Comparison of ENCODE assay signal across 12 cellular contexts in genomic region chr17:50835563-50836231, GRCh38. TPM values are rescaled to one million over a fixed set of nuclear protein-coding genes. Genes with fewer than 3 reads are reported as not detected.
A peak's percentile ranks its signal among the peaks of the same experiment; 100 is the strongest.
DNase-seq lines count a peak whose midpoint lies in the region; ATAC-seq, FAIRE-seq and TF ChIP-seq lines count a peak whose summit lies in the region.
"Had no signal": no experiment of that assay in that cellular context is flagged by ENCODE, and none has a peak within 500 bp of the region (broad histone marks: within the 10 kb centered on the region; RNA-seq: fewer than 3 reads in every experiment).

WFIKKN2 (plus strand) TSS chr17:50835586; CDS start chr17:50835938, 352 bp downstream.

- H3K9me3 ChIP-seq in IMR-90 (ENCODE audit: control insufficient read depth, insufficient read depth, low read length) (no peaks in the 10 kb centered on the region), K562 (replicated peaks; ENCODE audit: control insufficient read depth, insufficient read depth, low read depth, low read length) (no peaks in the 10 kb centered on the region), left lung (no peaks in the 10 kb centered on the region), stomach (no peaks in the 10 kb centered on the region)
- H3K9me3 ChIP-seq in naive thymus-derived CD4-positive, alpha-beta T cell (ENCODE audit: control insufficient read depth in 2 of 3, low read length in 3 of 3): no peaks in the 10 kb centered on the region

- H3K9ac ChIP-seq in IMR-90 (ENCODE audit: low read depth, low read length): no peak within 1 kb of the TSS
- H3K9ac ChIP-seq in K562 (ENCODE audit: insufficient read depth in 1 of 2, low read depth in 2 of 2, low read length in 2 of 2): peak within 1 kb of the TSS in 1 of 2 experiments; percentile 39; a peak in 2 of 4 replicates

- H4K91ac ChIP-seq in IMR-90 (ENCODE audit: insufficient read depth, low read depth, low read length): no peak within 1 kb of the TSS

- no peak within 1 kb of the TSS for H3K4me3 Mint-ChIP-seq in naive thymus-derived CD4-positive, alpha-beta T cell
- H3K4me3 Mint-ChIP-seq: activated naive CD8-positive, alpha-beta T cell treated with anti-CD3 and anti-CD28 coated beads for 36 hours had no signal

- no peak for TF ChIP-seq RAD21 in IMR-90 (IDR thresholded peaks at IDR 0.05; ENCODE audit: low read length)
- TF ChIP-seq RAD21 in K562 (CRISPR knock-in tag; conservative IDR thresholded peaks at IDR 0.05 in 1 of 2, IDR thresholded peaks at IDR 0.05 in 1 of 2): no peak

- H2BK120ac ChIP-seq in IMR-90 (ENCODE audit: low read depth, low read length): peak within 1 kb of the TSS; percentile 65; the same call in 1 of the 2 replicates

- H3K4me3 ChIP-seq in IMR-90 (ENCODE audit: insufficient read depth, low read depth, low read length) (no peak within 1 kb of the TSS), K562 (no peak within 1 kb of the TSS), left lung (no peak within 1 kb of the TSS), stomach (peak within 1 kb of the TSS; percentile 21 to 31 (median 27))
- no peak within 1 kb of the TSS for H3K4me3 ChIP-seq in naive thymus-derived CD4-positive, alpha-beta T cell (ENCODE audit: low read length)

- no peak within 1 kb of the TSS for H4K5ac ChIP-seq in IMR-90 (ENCODE audit: low read depth, low read length)

- H3K9me1 ChIP-seq in IMR-90 (ENCODE audit: insufficient read depth, low read length) (no peaks in the 10 kb centered on the region), K562 (ENCODE audit: control insufficient read depth, insufficient read depth, low read length) (no peaks in the 10 kb centered on the region)

- WGBS in IMR-90 (ENCODE audit: extremely low coverage in 2 of 2, insufficient read length in 1 of 2), 2 experiments: 95% methylated on average over 14 of the region's 33 CpGs; no CpG with 5 or more reads in 1 of the 2 experiments
- 31% methylated on average over 26 of the region's 33 CpGs for WGBS in K562 (ENCODE audit: insufficient coverage, low coverage, missing lambda C conversion rate)
- 59 to 66% (median 61%) methylated on average over 26 to 33 of the region's 33 CpGs for WGBS in stomach, 5 donors

- TF ChIP-seq EP300 in K562 (IDR thresholded peaks at IDR 0.05; ENCODE audit: low read length): no peak
- TF ChIP-seq EP300 in stomach (IDR thresholded peaks at IDR 0.05): no peak

- H2AK5ac ChIP-seq in IMR-90 (ENCODE audit: low read depth, low read length): peak within 1 kb of the TSS; percentile 36; the same call in 1 of the 2 replicates

- DNase-seq in IMR-90 (no peak), K562 (ENCODE audit: extremely low read depth in 1 of 4, low spot score in 3 of 4) (peak in 1 of 4 experiments; percentile 32), left lung (no peak), stomach (no peak)
- no peak for DNase-seq in activated CD4-positive, alpha-beta T cell treated with anti-CD3 and anti-CD28 coated beads, Interleukin-2, amount 50 U/mL, for 1 hour
- DNase-seq in naive thymus-derived CD4-positive, alpha-beta T cell: no peak
- DNase-seq: activated CD4-positive, alpha-beta T cell treated with anti-CD3 and anti-CD28 coated beads for 1 hour; activated naive CD8-positive, alpha-beta T cell treated with anti-CD3 and anti-CD28 coated beads for 36 hours; NCI-H1105 treated with DMSO at 0.1 percent for 48 hours; RPMI8226 had no signal

- ATAC-seq in IMR-90 (ENCODE audit: low read depth) (no peak), K562 (peak; percentile 59), left lung (peak; percentile 9), GM21423 (IDR thresholded peaks at IDR 0.05; ENCODE audit: unreplicated experiment) (no peak)
- ATAC-seq in naive thymus-derived CD4-positive, alpha-beta T cell: no peak

- no peak within 1 kb of the TSS for H3K18ac ChIP-seq in IMR-90 (ENCODE audit: low read depth, low read length)

- no peak for FAIRE-seq in K562 (lab: Jason Lieb, UNC)

- H2BK20ac ChIP-seq in IMR-90 (ENCODE audit: low read depth, low read length): no peak within 1 kb of the TSS

- no peak within 1 kb of the TSS for H3K56ac ChIP-seq in IMR-90 (ENCODE audit: extremely low read depth, insufficient read depth, low read length)

- TF ChIP-seq POLR2A in IMR-90 (IDR thresholded peaks at IDR 0.05; ENCODE audit: low read depth, low read length) (no peak), K562 (conservative IDR thresholded peaks at IDR 0.05) (no peak), stomach (IDR thresholded peaks at IDR 0.05) (no peak)

- peak within 1 kb of the TSS; percentile 66 for H2AK9ac ChIP-seq in IMR-90 (replicated peaks; ENCODE audit: low read depth, low read length, poor library complexity)

- TF ChIP-seq CTCF in IMR-90 (conservative IDR thresholded peaks at IDR 0.05; ENCODE audit: low read depth, low read length) (no peak), K562 (IDR thresholded peaks at IDR 0.05 in 2 of 3, conservative IDR thresholded peaks at IDR 0.05 in 1 of 3; ENCODE audit: insufficient read depth in 2 of 3, low read depth in 1 of 3, low read length in 3 of 3) (no peak), left lung (IDR thresholded peaks at IDR 0.05) (no peak), stomach (IDR thresholded peaks at IDR 0.05) (no peak)

- peak within 1 kb of the TSS in 1 of 2 experiments; percentile 42; a peak in 1 of 4 replicates for H4K8ac ChIP-seq in IMR-90 (ENCODE audit: low read depth in 2 of 2, low read length in 2 of 2)

- H3K4ac ChIP-seq in IMR-90 (ENCODE audit: low read depth, low read length): peak within 1 kb of the TSS; percentile 30

- H2AFZ ChIP-seq in IMR-90 (replicated peaks; ENCODE audit: low read length, poor library complexity): peak within 1 kb of the TSS; percentile 88
- H2AFZ ChIP-seq in K562 (ENCODE audit: low read depth, low read length): 0 out of 2 replicates have a peak within 1 kb of the TSS, but pooled peaks have one; percentile 33

- H3K79me1 ChIP-seq in IMR-90 (ENCODE audit: low read depth in 1 of 2, low read length in 2 of 2): no peaks in the 10 kb centered on the region

- H4K20me1 ChIP-seq in IMR-90 (ENCODE audit: insufficient read depth, low read length) (no peaks in the 10 kb centered on the region), K562 (replicated peaks; ENCODE audit: control insufficient read depth, insufficient read depth, low read length) (no peaks in the 10 kb centered on the region; the same call in 1 of the 2 replicates)

- H3K27ac Mint-ChIP-seq in naive thymus-derived CD4-positive, alpha-beta T cell: peak within 1 kb of the TSS in 1 of 9 donors; percentile 16
- H3K27ac Mint-ChIP-seq: activated naive CD8-positive, alpha-beta T cell treated with anti-CD3 and anti-CD28 coated beads for 36 hours had no signal

- peaks cover 0 to 4% (median 3%) of the 10 kb centered on the region in 7 donors for H3K4me1 Mint-ChIP-seq in naive thymus-derived CD4-positive, alpha-beta T cell
- H3K4me1 Mint-ChIP-seq: activated naive CD8-positive, alpha-beta T cell treated with anti-CD3 and anti-CD28 coated beads for 36 hours had no signal

- POLR2A ChIA-PET in IMR-90 (lab: Charles Lee; ENCODE audit: unreplicated experiment): no interaction called here
- POLR2A ChIA-PET in K562 (lab: Yijun Ruan, JAX): interaction anchor here (0.5 to 1.1 kb wide), 3 partner anchors 21 to 97 kb away, joined by 3 to 5 read pairs (median 3); no protein-coding TSS in a partner anchor
- POLR2A ChIA-PET in naive thymus-derived CD4-positive, alpha-beta T cell (lab: Charles Lee): no interaction called here

- H3K36me3 ChIP-seq in IMR-90 (ENCODE audit: control insufficient read depth, insufficient read depth, low read length) (no peaks in the 10 kb centered on the region), K562 (ENCODE audit: control insufficient read depth, insufficient read depth, low read length) (no peaks in the 10 kb centered on the region), left lung (no peaks in the 10 kb centered on the region), stomach (no peaks in the 10 kb centered on the region)
- H3K36me3 ChIP-seq in naive thymus-derived CD4-positive, alpha-beta T cell (ENCODE audit: control insufficient read depth in 2 of 3, insufficient read depth in 3 of 3, low read length in 3 of 3): no peaks in the 10 kb centered on the region

- H3K4me2 ChIP-seq in IMR-90 (ENCODE audit: low read depth, low read length) (peak within 1 kb of the TSS; percentile 11; the same call in 1 of the 2 replicates), K562 (ENCODE audit: insufficient read depth, low read length) (no peak within 1 kb of the TSS; the same call in 1 of the 2 replicates)

- H3K27me3 ChIP-seq in IMR-90 (ENCODE audit: control insufficient read depth, insufficient read depth, low read length) (peaks cover 7% of the 10 kb centered on the region; the same call in 1 of the 2 replicates), K562 (ENCODE audit: control insufficient read depth in 2 of 2, insufficient read depth in 2 of 2, low read length in 2 of 2) (peaks cover 0 to 20% of the 10 kb centered on the region in 2 experiments; a peak in 3 of 5 replicates), left lung (peaks cover 0 to 22% of the 10 kb centered on the region in 2 donors), stomach (peaks cover 0 to 37% (median 8%) of the 10 kb centered on the region in 3 donors)
- no peaks in the 10 kb centered on the region for H3K27me3 ChIP-seq in naive thymus-derived CD4-positive, alpha-beta T cell (ENCODE audit: control insufficient read depth in 2 of 2, insufficient read depth in 2 of 2, low read length in 2 of 2)

- CTCF ChIA-PET in IMR-90 (lab: Yijun Ruan, JAX) (no interaction called here), K562 (lab: Yijun Ruan, JAX; ENCODE audit: low intra/inter-chr PET ratio) (no interaction called here)
- CTCF ChIA-PET in naive thymus-derived CD4-positive, alpha-beta T cell (lab: Charles Lee): no interaction called here

- no peak within 1 kb of the TSS for H3K23ac ChIP-seq in IMR-90 (ENCODE audit: low read depth, low read length)

- H3K9me3 Mint-ChIP-seq in naive thymus-derived CD4-positive, alpha-beta T cell: no peaks in the 10 kb centered on the region
- H3K9me3 Mint-ChIP-seq: activated naive CD8-positive, alpha-beta T cell treated with anti-CD3 and anti-CD28 coated beads for 36 hours had no signal

- no TSS peak for BruUV-seq in IMR-90 (replicated peaks; lab: Mats Ljungman, UMichigan)
- no TSS peak for BruUV-seq in K562 (replicated peaks; lab: Mats Ljungman, UMichigan)

- H3K4me1 ChIP-seq in IMR-90 (ENCODE audit: control insufficient read depth, insufficient read depth, low read length) (peaks cover 4% of the 10 kb centered on the region; the same call in 1 of the 2 replicates), K562 (replicated peaks in 1 of 2; ENCODE audit: control insufficient read depth in 2 of 2, insufficient read depth in 2 of 2, low read length in 2 of 2) (peaks cover 18 to 61% of the 10 kb centered on the region in 2 experiments), left lung (no peaks in the 10 kb centered on the region), stomach (peaks cover 7 to 29% (median 15%) of the 10 kb centered on the region in 4 donors)
- no peaks in the 10 kb centered on the region for H3K4me1 ChIP-seq in naive thymus-derived CD4-positive, alpha-beta T cell (ENCODE audit: control insufficient read depth in 2 of 2, insufficient read depth in 2 of 2, low read length in 2 of 2)

- peaks cover 0 to 19% (median 10%) of the 10 kb centered on the region in 5 donors for H3K27me3 Mint-ChIP-seq in naive thymus-derived CD4-positive, alpha-beta T cell

- in situ Hi-C loops in IMR-90 (cut with MboI; ENCODE audit: low sequenced_read_pairs): no loop called here
- in situ Hi-C loops in K562 (cut with MboI): no loop called here

- dilution Hi-C loops in IMR-90 (cut with HindIII; ENCODE audit: low sequenced_read_pairs, unreplicated experiment): no loop called here

- no peaks in the 10 kb centered on the region for H3K79me2 ChIP-seq in K562 (ENCODE audit: control insufficient read depth, insufficient read depth, low read length)

- H3K14ac ChIP-seq in IMR-90 (replicated peaks; ENCODE audit: low read depth, low read length): peak within 1 kb of the TSS; percentile 55; the same call in 1 of the 2 replicates

- intact Hi-C loops in IMR-90 (cut with micrococcal nuclease): no loop called here
- intact Hi-C loops in K562 (cut with micrococcal nuclease): no loop called here
- intact Hi-C loops in left lung (cut with DNase I): no loop called here
- intact Hi-C loops in stomach (cut with DNase I; ENCODE audit: low total_unique reads): no loop called here
- intact Hi-C loops in naive thymus-derived CD4-positive, alpha-beta T cell (cut with micrococcal nuclease): no loop called here

- H3K27ac ChIP-seq in IMR-90 (ENCODE audit: insufficient read depth, low read length) (no peak within 1 kb of the TSS), K562 (ENCODE audit: extremely low read depth, low read depth, low read length) (no peak within 1 kb of the TSS), left lung (no peak within 1 kb of the TSS), stomach (peak within 1 kb of the TSS in 1 of 5 donors; percentile 40)
- no peak within 1 kb of the TSS for H3K27ac ChIP-seq in naive thymus-derived CD4-positive, alpha-beta T cell (ENCODE audit: low read depth, low read length)

- H2BK15ac ChIP-seq in IMR-90 (ENCODE audit: low read depth, low read length): no peak within 1 kb of the TSS

- H2BK5ac ChIP-seq in IMR-90 (ENCODE audit: low read depth, low read length, poor library complexity, severe bottlenecking): no peak within 1 kb of the TSS

- no peaks in the 10 kb centered on the region for H3K36me3 Mint-ChIP-seq in naive thymus-derived CD4-positive, alpha-beta T cell
- H3K36me3 Mint-ChIP-seq: activated naive CD8-positive, alpha-beta T cell treated with anti-CD3 and anti-CD28 coated beads for 36 hours had no signal

RNA-seq across cellular contexts. Expression of gene WFIKKN2, which starts in this region (rescaled TPM):
- total RNA-seq in IMR-90 (2012; rRNA removed) (not detected in 2 replicates), K562 (2014; rRNA removed) (not detected in 2 replicates), K562 (2014; rRNA removed; fragmentation: Illumina TruSeq; extraction: Trizol) (not detected in 2 replicates), K562 (2015; rRNA removed; fragmentation: Illumina TruSeq; extraction: Trizol) (not detected in 2 replicates), K562 (2021) (0.07 TPM in 1 of 2 replicates, not detected in the other), left lung (not detected), stomach (under 1 TPM in 1 of 5 donors, not detected in 4; 0.37 TPM)
- polyA plus RNA-seq in IMR-90 (2012; rRNA removed) (0.02 and 0.04 TPM in 2 replicates), K562 (2011; rRNA removed) (not detected in 2 replicates), K562 (2014; fragmentation: Illumina TruSeq; extraction: Trizol) (not detected in 2 replicates), K562 (2014; fragmentation: Nextera tagmentation; extraction: Ambion mirVana) (not detected), K562 (2014; rRNA removed) (not detected in 2 replicates), stomach (under 1 TPM; 0.05 to 0.46 (median 0.06) TPM)
- polyA plus RNA-seq in IMR-90 (2012; cell fraction: cytosol; rRNA removed): 0.01 and 0.04 TPM in 2 replicates
- 0.11 and 0.16 TPM in 2 replicates for polyA plus RNA-seq in IMR-90 (2012; cell fraction: nucleus; rRNA removed; ENCODE audit: low replicate concordance)
- not detected in 2 replicates for total RNA-seq in K562 (2011; cell fraction: chromatin; rRNA removed; ENCODE audit: low replicate concordance)
- total RNA-seq in K562 (2011; cell fraction: nucleolus; rRNA removed): not detected in 2 replicates
- not detected in 2 replicates for total RNA-seq in K562 (2011; cell fraction: nucleoplasm; rRNA removed)
- polyA plus RNA-seq in K562 (2011; cell fraction: cytosol; rRNA removed): not detected in 2 replicates
- 0.04 TPM in 1 of 2 replicates, not detected in the other for polyA plus RNA-seq in K562 (2011; cell fraction: nucleus; rRNA removed)
- polyA plus RNA-seq in K562 (2012): 0.01 and 0.03 TPM in 2 replicates
- polyA minus RNA-seq in K562 (2011; rRNA and poly(A)+ RNA removed): not detected in 2 replicates
- polyA minus RNA-seq in K562 (2011; cell fraction: cytosol; rRNA and poly(A)+ RNA removed): not detected in 2 replicates
- polyA minus RNA-seq in K562 (2011; cell fraction: nucleus; rRNA and poly(A)+ RNA removed): not detected in 2 replicates
- total RNA-seq in naive thymus-derived CD4-positive, alpha-beta T cell: not detected
- not detected for polyA plus RNA-seq in naive thymus-derived CD4-positive, alpha-beta T cell
- total RNA-seq: activated naive CD8-positive, alpha-beta T cell treated with anti-CD3 and anti-CD28 coated beads for 36 hours; mononuclear cell had no signal

Comparison
In these comparisons a context has a peak if more than half of its experiments do, and no peak if none do; other contexts are left out.
1. Peak in ATAC-seq in K562; RNA of the gene not detected or under 1 TPM.
2. Peak in ATAC-seq in left lung; RNA of the gene not detected or under 1 TPM.
3. H3K4me3 ChIP-seq: peak in stomach (4 of 4); none in IMR-90 (single experiment), K562 (single experiment), left lung (0 of 2) and naive thymus-derived CD4-positive, alpha-beta T cell (single experiment).